1 cellular context compared by ENCODE assay signal in genomic region chr3:134485620-134486576, GRCh38.
A peak's percentile ranks its signal among the peaks of the same experiment; 100 is the strongest.
TF ChIP-seq lines count a peak whose summit lies in the region.

TSS of gene ANAPC13 (minus strand) at chr3:134485985. CDS start at chr3:134482904, 3,081 bp downstream.
TSS of gene CEP63 (plus strand) at chr3:134486057. CDS start at chr3:134495321, 9,264 bp downstream.

TF ChIP-seq in K562, 482 proteins besides CTCF, POLR2A, EP300 and RAD21 (continued from another document and continues in another):
- peak in 1 of 2 experiments; percentile 64; a peak in 2 of 4 replicates for TF ChIP-seq ZNF318 (IDR thresholded peaks at IDR 0.05; ENCODE audit: borderline replicate concordance in 1 of 2, low read depth in 1 of 2)
- TF ChIP-seq ZNF644 (tag; IDR thresholded peaks at IDR 0.05; ENCODE audit: low read depth), result no peak
- peak; percentile 65 for TF ChIP-seq MEIS2 (IDR thresholded peaks at IDR 0.05; ENCODE audit: partially characterized antibody)
- TF ChIP-seq HBP1 (CRISPR knock-in tag; IDR thresholded peaks at IDR 0.05), result no peak
- no peak for TF ChIP-seq PTTG1 (tag; IDR thresholded peaks at IDR 0.05; ENCODE audit: low read depth)
- TF ChIP-seq NONO (IDR thresholded peaks at IDR 0.05; ENCODE audit: low read depth in 2 of 2, low read length in 1 of 2), result peak in 1 of 2 experiments; percentile 97; a peak in 2 of 4 replicates
- TF ChIP-seq MCM5 (IDR thresholded peaks at IDR 0.05; ENCODE audit: low read depth), result no peak
- TF ChIP-seq RAD51 (IDR thresholded peaks at IDR 0.05; ENCODE audit: borderline replicate concordance, low read depth), result peak; percentile 92
- no peak for TF ChIP-seq ZNF24 (IDR thresholded peaks at IDR 0.05)
- TF ChIP-seq KDM1A (IDR thresholded peaks at IDR 0.05), result no peak
- no peak for TF ChIP-seq MBD1 (CRISPR knock-in tag; IDR thresholded peaks at IDR 0.05)
- no peak for TF ChIP-seq CHD7 (IDR thresholded peaks at IDR 0.05; ENCODE audit: low read depth, low read length)
- TF ChIP-seq NRF1 (conservative IDR thresholded peaks at IDR 0.05 in 1 of 2, IDR thresholded peaks at IDR 0.05 in 1 of 2), result peak; percentile 95 to 96
- TF ChIP-seq NR1H2 (CRISPR knock-in tag; IDR thresholded peaks at IDR 0.05), result no peak
- TF ChIP-seq RHOXF2B (CRISPR knock-in tag; conservative IDR thresholded peaks at IDR 0.05), result no peak
- no peak for TF ChIP-seq GTF2B (IDR thresholded peaks at IDR 0.05; ENCODE audit: extremely low read depth, insufficient read length)
- TF ChIP-seq RNF219 (CRISPR knock-in tag; IDR thresholded peaks at IDR 0.05), result no peak
- TF ChIP-seq RFX1 (IDR thresholded peaks at IDR 0.05), result no peak
- TF ChIP-seq PML (IDR thresholded peaks at IDR 0.05; ENCODE audit: low read length), result peak; percentile 24; the same call in 1 of the 2 replicates
- peak; percentile 77 for TF ChIP-seq GABPA (tag; conservative IDR thresholded peaks at IDR 0.05; ENCODE audit: low read depth)
- TF ChIP-seq ARNT (IDR thresholded peaks at IDR 0.05), result no peak
- no peak for TF ChIP-seq BRF1 (IDR thresholded peaks at IDR 0.05; ENCODE audit: borderline replicate concordance, extremely low read depth, insufficient read length)
- TF ChIP-seq TCF7L2 (IDR thresholded peaks at IDR 0.05; ENCODE audit: low read depth, low read length), result peak; percentile 84
- TF ChIP-seq ZNF561 (CRISPR knock-in tag; conservative IDR thresholded peaks at IDR 0.05), result no peak
- no peak for TF ChIP-seq FOXJ2 (tag; IDR thresholded peaks at IDR 0.05)
- TF ChIP-seq SIN3A (IDR thresholded peaks at IDR 0.05; ENCODE audit: borderline replicate concordance in 2 of 2, control insufficient read depth in 1 of 2, low read depth in 2 of 2, low read length in 2 of 2), result 0 out of 4 replicates have a peak, but pooled peaks of 1 of the 2 experiments have one; percentile 44
- TF ChIP-seq ZNF507 (tag; conservative IDR thresholded peaks at IDR 0.05), result no peak
- TF ChIP-seq PTRF (tag; IDR thresholded peaks at IDR 0.05), result no peak
- TF ChIP-seq TEAD1 (CRISPR knock-in tag; IDR thresholded peaks at IDR 0.05), result peak in 1 of 2 experiments; percentile 78; a peak in 1 of 4 replicates
- TF ChIP-seq RBM14 (IDR thresholded peaks at IDR 0.05; ENCODE audit: borderline replicate concordance, insufficient read depth, low read depth, low read length), result no peak
- TF ChIP-seq ARID1B (IDR thresholded peaks at IDR 0.05), result no peak
- no peak for TF ChIP-seq SREBF2 (CRISPR knock-in tag; IDR thresholded peaks at IDR 0.05)
